20 cellular contexts compared by ENCODE assay signal in the genomic region with DNA sequence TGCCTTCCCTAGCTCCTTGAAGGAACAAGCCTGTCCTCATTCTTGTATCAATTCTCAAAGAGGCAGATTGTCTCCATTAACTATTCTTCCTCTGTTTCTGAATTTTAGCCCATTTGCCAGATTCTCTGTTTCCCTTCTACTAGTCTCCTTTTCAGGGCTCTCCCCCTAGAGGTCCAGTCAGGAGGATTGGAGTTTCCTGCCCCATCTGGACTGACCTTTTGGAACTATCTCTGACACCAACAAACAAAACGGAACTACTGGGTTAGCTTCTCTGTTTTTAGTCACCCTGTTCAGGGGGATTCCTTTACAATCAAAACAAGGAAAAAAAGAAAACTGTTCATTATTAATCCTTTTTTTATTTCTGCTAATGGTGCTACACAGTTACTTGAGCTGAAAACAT. TPM values are rescaled to one million over a fixed set of nuclear protein-coding genes. Genes with fewer than 3 reads are reported as not detected.
A peak's percentile ranks its signal among the peaks of the same experiment; 100 is the strongest.
DNase-seq lines count a peak whose midpoint lies in the region; ATAC-seq, FAIRE-seq and TF ChIP-seq lines count a peak whose summit lies in the region.
"Had no signal": no experiment of that assay in that cellular context is flagged by ENCODE, and none has a peak within 500 bp of the region (broad histone marks: within the 10 kb centered on the region; RNA-seq: fewer than 3 reads in every experiment).

No MANE protein-coding gene starts in this region.

- H3K4me1 Mint-ChIP-seq in endodermal cell (no peaks in the 10 kb centered on the region), neural crest cell (no peaks in the 10 kb centered on the region)
- H3K4me1 Mint-ChIP-seq: CD4-positive, alpha-beta memory T cell; IgD-negative memory B cell had no signal

- H3K9ac ChIP-seq in OCI-LY3 (ENCODE audit: low read length) (no peak overlapping the region), endodermal cell (ENCODE audit: extremely low read depth, low read length, poor library complexity, severe bottlenecking) (no peak overlapping the region)
- H3K9ac ChIP-seq: BLaER1 had no signal

- ATAC-seq in HG03520 (IDR thresholded peaks at IDR 0.05; ENCODE audit: unreplicated experiment) (no peak), HG03354 (IDR thresholded peaks at IDR 0.05; ENCODE audit: poor library complexity, severe bottlenecking, unreplicated experiment) (no peak)

- H3K27ac ChIP-seq in OCI-LY3 (ENCODE audit: low read length) (no peak overlapping the region), endodermal cell (ENCODE audit: low read depth, low read length) (no peak overlapping the region)
- H3K27ac ChIP-seq: BLaER1, HL-60 had no signal

- H2AFZ ChIP-seq in OCI-LY3 (ENCODE audit: low read depth, low read length), result no peak overlapping the region

- H3K27ac Mint-ChIP-seq in endodermal cell (no peak overlapping the region), neural crest cell (ENCODE audit: unreplicated experiment) (no peak overlapping the region)
- H3K27ac Mint-ChIP-seq: CD14-positive monocyte; CD4-positive, alpha-beta memory T cell; IgD-negative memory B cell had no signal

- H3K27me3 ChIP-seq in OCI-LY3 (ENCODE audit: low read depth, low read length) (no peaks in the 10 kb centered on the region), endodermal cell (ENCODE audit: control insufficient read depth, insufficient read depth, low read length, poor library complexity, severe bottlenecking) (no peaks in the 10 kb centered on the region)
- H3K27me3 ChIP-seq: BLaER1 had no signal

- DNase-seq in GM20000 (ENCODE audit: low spot score) (peak; percentile 19), endodermal cell (no peak), neural crest cell (ENCODE audit: low read depth, low spot score) (no peak), GM12891 (ENCODE audit: insufficient read length, low spot score) (no peak)
- DNase-seq: CD4-positive, alpha-beta memory T cell; DMS153; DMS79; GDM1; Karpas-422; KBM-7 had no signal

- 78% methylated on average over 1 of the region's 1 CpG for WGBS in endodermal cell (ENCODE audit: insufficient coverage in 1 of 2, insufficient read length in 1 of 2), 2 experiments

- H3K36me3 Mint-ChIP-seq in endodermal cell (ENCODE audit: low read depth), result peaks cover 5% of the 10 kb centered on the region
- H3K36me3 Mint-ChIP-seq in neural crest cell (ENCODE audit: low read depth), result peaks cover 6% of the 10 kb centered on the region
- H3K36me3 Mint-ChIP-seq: CD4-positive, alpha-beta memory T cell; IgD-negative memory B cell had no signal

- FAIRE-seq in GM12891 (lab: Jason Lieb, UNC), result no peak
- FAIRE-seq: GM12892, H1 had no signal

- no peaks in the 10 kb centered on the region for H3K79me2 ChIP-seq in OCI-LY3 (ENCODE audit: low read length)

- H3K36me3 ChIP-seq in OCI-LY3 (replicated peaks; ENCODE audit: low read depth, low read length) (no peaks in the 10 kb centered on the region), endodermal cell (ENCODE audit: control insufficient read depth, insufficient read depth, low read length) (no peaks in the 10 kb centered on the region)
- H3K36me3 ChIP-seq: BLaER1, HAP-1 had no signal

- H3K4me2 ChIP-seq in OCI-LY3 (ENCODE audit: low read length), result peak overlapping the region; percentile 11; the same call in 1 of the 2 replicates
- H3K4me2 ChIP-seq: BLaER1 had no signal

- H4K20me1 ChIP-seq in OCI-LY3 (ENCODE audit: insufficient read depth, low read length), result no peaks in the 10 kb centered on the region
- H4K20me1 ChIP-seq: BLaER1 had no signal

- no peak for TF ChIP-seq POLR2A in GM12891 (IDR thresholded peaks at IDR 0.05; ENCODE audit: low read depth, low read length)

- H3K27me3 Mint-ChIP-seq in endodermal cell (ENCODE audit: insufficient read depth), result peaks cover 8% of the 10 kb centered on the region
- H3K27me3 Mint-ChIP-seq in neural crest cell (ENCODE audit: low read depth), result no peaks in the 10 kb centered on the region

- H3K9me3 Mint-ChIP-seq in endodermal cell (peaks cover 14% of the 10 kb centered on the region), neural crest cell (peaks cover 5% of the 10 kb centered on the region)

- no peak overlapping the region for H3K4me3 Mint-ChIP-seq in endodermal cell
- peak overlapping the region; percentile 4 for H3K4me3 Mint-ChIP-seq in neural crest cell
- H3K4me3 Mint-ChIP-seq: CD14-positive monocyte, IgD-negative memory B cell had no signal

- H3K4me3 ChIP-seq in OCI-LY3 (ENCODE audit: low read length) (no peak overlapping the region), endodermal cell (ENCODE audit: low read length) (no peak overlapping the region)
- H3K4me3 ChIP-seq: BLaER1, HAP-1 had no signal

- H3K4me1 ChIP-seq in OCI-LY3 (ENCODE audit: low read length) (peaks cover 14% of the 10 kb centered on the region), endodermal cell (ENCODE audit: control insufficient read depth, insufficient read depth, low read length) (no peaks in the 10 kb centered on the region)
- H3K4me1 ChIP-seq: BLaER1, HAP-1 had no signal

- H3K9me3 ChIP-seq in OCI-LY3 (ENCODE audit: insufficient read depth, low read length) (no peaks in the 10 kb centered on the region), endodermal cell (ENCODE audit: control insufficient read depth, low read length) (peaks cover 11% of the 10 kb centered on the region)
- H3K9me3 ChIP-seq: HAP-1 had no signal

- TF ChIP-seq CTCF in GM20000 (IDR thresholded peaks at IDR 0.05; ENCODE audit: extremely low read depth, missing control alignments), result no peak
- TF ChIP-seq CTCF in OCI-LY3 (IDR thresholded peaks at IDR 0.05; ENCODE audit: low read depth, low read length), result no peak
- TF ChIP-seq CTCF in endodermal cell (conservative IDR thresholded peaks at IDR 0.05), result peak; percentile 25
- TF ChIP-seq CTCF in neural crest cell (conservative IDR thresholded peaks at IDR 0.05), result no peak

TF ChIP-seq in GM12891, 5 proteins besides CTCF, POLR2A, EP300 and RAD21:
- TF ChIP-seq POU2F2 (IDR thresholded peaks at IDR 0.05; ENCODE audit: low read depth, low read length) (no peak), TAF1 (IDR thresholded peaks at IDR 0.05; ENCODE audit: low read depth, low read length) (no peak), POLR2AphosphoS5 (IDR thresholded peaks at IDR 0.05; ENCODE audit: low read depth, low read length) (no peak), SPI1 (IDR thresholded peaks at IDR 0.05; ENCODE audit: low read depth, low read length) (no peak), PAX5 (IDR thresholded peaks at IDR 0.05; ENCODE audit: insufficient read depth, low read length, severe bottlenecking) (no peak)

RNA-seq across cellular contexts. Expression of gene KPNA4, which starts 10.2 kb away (rescaled TPM):
- total RNA-seq in endodermal cell (10 to 100 TPM; 65.2 to 73.0 TPM), neural crest cell (57.8 and 66.7 TPM in 2 replicates)
- polyA plus RNA-seq in endodermal cell (2013, experiment 1 of 2), result 33.9 TPM
- polyA plus RNA-seq in endodermal cell (2013, experiment 2 of 2), result 32.1 TPM
- 10.0 TPM for polyA plus RNA-seq in GM12891 (2012; ENCODE audit: low read depth, missing spikeins)
